ENCODE assay signal across 19 cellular contexts in the genomic region with DNA sequence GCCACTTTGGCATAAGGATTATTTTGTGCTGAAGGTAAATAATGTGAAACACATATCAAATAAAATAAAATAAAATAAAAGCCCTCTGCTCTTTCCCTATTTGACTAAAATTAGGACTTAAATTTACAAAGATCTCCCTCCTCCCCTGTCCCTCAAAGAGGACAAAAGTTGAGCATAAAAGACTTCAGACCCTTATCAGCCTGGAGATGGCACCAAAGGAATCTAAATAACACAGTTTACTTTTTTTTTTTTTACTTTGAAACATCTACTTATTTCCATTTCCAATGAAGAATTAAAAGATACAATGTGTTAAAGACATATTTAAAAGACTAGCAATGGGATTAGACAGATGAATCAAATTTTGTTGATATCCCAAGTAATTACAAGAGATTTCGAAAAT.
A peak's percentile ranks its signal among the peaks of the same experiment; 100 is the strongest.
DNase-seq lines count a peak whose midpoint lies in the region; ATAC-seq and TF ChIP-seq lines count a peak whose summit lies in the region.
"Had no signal": no experiment of that assay in that cellular context is flagged by ENCODE, and none has a peak within 500 bp of the region (broad histone marks: within the 10 kb centered on the region; RNA-seq: fewer than 3 reads in every experiment).

No MANE protein-coding gene starts in this region.

- H3K9me3 Mint-ChIP-seq in neural crest cell: no peaks in the 10 kb centered on the region
- H3K9me3 Mint-ChIP-seq: nephron had no signal

- no peaks in the 10 kb centered on the region for H3K27me3 Mint-ChIP-seq in neural crest cell (ENCODE audit: low read depth)

- DNase-seq in EL (peak; percentile 11), NCI-H460 (ENCODE audit: extremely low read depth, low read depth) (peak; percentile 33), dedifferentiated amniotic fluid mesenchymal stem cell (ENCODE audit: extremely low spot score) (peak; percentile 23), neural crest cell (ENCODE audit: low read depth, low spot score) (no peak), NCI-H526 (lab: John Stamatoyannopoulos, UW) (no peak)
- DNase-seq: activated CD8-positive, alpha-beta memory T cell treated with anti-CD3 and anti-CD28 coated beads for 24 hours; activated gamma-delta T cell; CD8-positive, alpha-beta T cell; heart left ventricle; NCI-H2029 treated with DMSO at 0.1 percent for 48 hours; NK-92 treated with Interleukin-12 subunit alpha and Interleukin-12 subunit beta, amount 100 ng/mL, for 24 hours; sigmoid colon; stimulated activated naive CD8-positive, alpha-beta T cell treated with anti-CD3 and anti-CD28 coated beads, Interleukin-15, Interleukin-2, amounts not matched to agents 100 U/mL and 50 U/mL, for 24 hours; uterus had no signal

- no peak overlapping the region for H3K4me3 Mint-ChIP-seq in neural crest cell
- H3K4me3 Mint-ChIP-seq: CD8-positive, alpha-beta T cell; nephron had no signal

- ATAC-seq in GM19023 (IDR thresholded peaks at IDR 0.05; ENCODE audit: unreplicated experiment) (no peak), HG03469 (IDR thresholded peaks at IDR 0.05; ENCODE audit: unreplicated experiment) (no peak)
- ATAC-seq: CD8-positive, alpha-beta T cell; HCT116; heart left ventricle; left lobe of liver; stimulated activated naive CD8-positive, alpha-beta T cell treated with anti-CD3 and anti-CD28 coated beads, Interleukin-15, Interleukin-2, amounts not matched to agents 100 U/mL and 50 U/mL, for 24 hours had no signal

- no peak overlapping the region for H3K27ac Mint-ChIP-seq in neural crest cell (ENCODE audit: unreplicated experiment)
- H3K27ac Mint-ChIP-seq: CD8-positive, alpha-beta T cell; nephron had no signal

- H3K4me1 Mint-ChIP-seq in neural crest cell: no peaks in the 10 kb centered on the region
- H3K4me1 Mint-ChIP-seq: nephron had no signal

- no peaks in the 10 kb centered on the region for H3K36me3 Mint-ChIP-seq in neural crest cell (ENCODE audit: low read depth)
- H3K36me3 Mint-ChIP-seq: CD8-positive, alpha-beta T cell had no signal

- peak; percentile 35 for TF ChIP-seq CTCF in neural crest cell (conservative IDR thresholded peaks at IDR 0.05)

Comparison
In these comparisons a context has a peak if more than half of its experiments do, and no peak if none do; other contexts are left out.
1. DNase-seq: peak in EL (single experiment), NCI-H460 (single experiment) and dedifferentiated amniotic fluid mesenchymal stem cell (single experiment); none in neural crest cell (single experiment) and NCI-H526 (0 of 2).